In the genomic region with DNA sequence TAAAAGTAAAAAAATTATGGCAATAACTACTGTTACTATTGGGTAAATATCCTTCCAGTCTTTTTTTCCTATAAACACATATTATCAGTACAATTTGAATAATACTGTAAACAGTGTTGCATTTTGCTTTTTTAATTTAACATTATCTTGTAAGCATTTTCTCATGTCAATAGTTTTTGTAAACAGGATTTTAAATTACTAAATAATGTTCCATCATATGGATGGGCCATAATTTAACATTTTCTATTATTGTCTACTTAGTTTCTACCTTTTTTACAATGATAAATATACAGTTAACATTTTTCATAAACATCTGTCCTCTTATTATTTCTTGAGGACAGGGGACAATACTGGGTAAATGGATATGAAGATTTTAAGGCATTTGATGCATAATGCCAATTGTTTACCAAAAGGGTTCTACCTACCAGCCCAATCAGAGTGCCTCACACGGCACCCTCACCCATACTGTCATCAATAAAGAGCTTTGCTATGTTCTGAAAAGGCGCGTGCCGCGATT, we compare ENCODE assay signal across 7 cellular contexts. TPM values are rescaled to one million over a fixed set of nuclear protein-coding genes. Genes with fewer than 3 reads are reported as not detected.
A peak's percentile ranks its signal among the peaks of the same experiment; 100 is the strongest.
DNase-seq lines count a peak whose midpoint lies in the region; ATAC-seq lines count a peak whose summit lies in the region.

No MANE protein-coding gene starts in this region.

- ATAC-seq in HG02840 (IDR thresholded peaks at IDR 0.05; ENCODE audit: low FRiP score, unreplicated experiment): peak; percentile 11
- ATAC-seq in activated CD8-positive, alpha-beta T cell treated with anti-CD3 and anti-CD28 coated beads, Interleukin-2, amount 10 ng/mL, durations not matched to agents 7 days and 5 days: no peak

- H3K4me3 Mint-ChIP-seq in activated CD8-positive, alpha-beta T cell treated with anti-CD3 and anti-CD28 coated beads, Interleukin-2, amount 10 ng/mL, durations not matched to agents 7 days and 5 days: peak overlapping the region; percentile 86
- H3K4me3 Mint-ChIP-seq in stimulated activated naive CD8-positive, alpha-beta T cell treated with anti-CD3 and anti-CD28 coated beads, Interleukin-15, Interleukin-2, amounts not matched to agents 100 ng/mL and 50 ng/mL, for 24 hours: peak overlapping the region; percentile 89

- peaks cover 25% of the 10 kb centered on the region for H3K4me1 Mint-ChIP-seq in activated CD8-positive, alpha-beta T cell treated with anti-CD3 and anti-CD28 coated beads, Interleukin-2, amount 10 ng/mL, durations not matched to agents 7 days and 5 days (ENCODE audit: low read depth)
- peaks cover 34% of the 10 kb centered on the region for H3K4me1 Mint-ChIP-seq in stimulated activated naive CD8-positive, alpha-beta T cell treated with anti-CD3 and anti-CD28 coated beads, Interleukin-15, Interleukin-2, amounts not matched to agents 100 ng/mL and 50 ng/mL, for 24 hours (ENCODE audit: low read depth)

- peak overlapping the region; percentile 62 for H3K27ac Mint-ChIP-seq in activated CD8-positive, alpha-beta T cell treated with anti-CD3 and anti-CD28 coated beads, Interleukin-2, amount 10 ng/mL, durations not matched to agents 7 days and 5 days
- peak overlapping the region; percentile 71 for H3K27ac Mint-ChIP-seq in stimulated activated naive CD8-positive, alpha-beta T cell treated with anti-CD3 and anti-CD28 coated beads, Interleukin-15, Interleukin-2, amounts not matched to agents 100 ng/mL and 50 ng/mL, for 24 hours

- POLR2A ChIA-PET in activated CD8-positive, alpha-beta T cell treated with anti-CD3 and anti-CD28 coated beads, Interleukin-2, amount 10 ng/mL, durations not matched to agents 7 days and 5 days (lab: Charles Lee): no interaction called here

- no peak for DNase-seq in activated CD8-positive, alpha-beta T cell treated with anti-CD3 and anti-CD28 coated beads, Interleukin-2, amount 10 ng/mL, durations not matched to agents 7 days and 5 days
- DNase-seq in cerebellar cortex (ENCODE audit: low spot score) (no peak), globus pallidus (ENCODE audit: low spot score) (no peak), mesenteric fat pad (ENCODE audit: low spot score) (no peak)

- H3K4me3 ChIP-seq in iPS-18c (ENCODE audit: insufficient read depth, low read depth, low read length): peak overlapping the region; percentile 38; the same call in 1 of the 2 replicates

- CTCF ChIA-PET in activated CD8-positive, alpha-beta T cell treated with anti-CD3 and anti-CD28 coated beads, Interleukin-2, amount 10 ng/mL, durations not matched to agents 7 days and 5 days (lab: Charles Lee): interaction anchor here (0.9 to 4.1 kb wide), 6 partner anchors 20 to 74 kb away, joined by 3 to 23 read pairs (median 4); no protein-coding TSS in a partner anchor

- H3K27me3 Mint-ChIP-seq in activated CD8-positive, alpha-beta T cell treated with anti-CD3 and anti-CD28 coated beads, Interleukin-2, amount 10 ng/mL, durations not matched to agents 7 days and 5 days (ENCODE audit: low read depth): peaks cover 28% of the 10 kb centered on the region
- H3K27me3 Mint-ChIP-seq in stimulated activated naive CD8-positive, alpha-beta T cell treated with anti-CD3 and anti-CD28 coated beads, Interleukin-15, Interleukin-2, amounts not matched to agents 100 ng/mL and 50 ng/mL, for 24 hours: peaks cover 12% of the 10 kb centered on the region

- no peaks in the 10 kb centered on the region for H3K9me3 Mint-ChIP-seq in activated CD8-positive, alpha-beta T cell treated with anti-CD3 and anti-CD28 coated beads, Interleukin-2, amount 10 ng/mL, durations not matched to agents 7 days and 5 days (ENCODE audit: insufficient read depth)
- H3K9me3 Mint-ChIP-seq in stimulated activated naive CD8-positive, alpha-beta T cell treated with anti-CD3 and anti-CD28 coated beads, Interleukin-15, Interleukin-2, amounts not matched to agents 100 ng/mL and 50 ng/mL, for 24 hours: no peaks in the 10 kb centered on the region

- H3K9me3 ChIP-seq in iPS-18c (ENCODE audit: control insufficient read depth, insufficient read depth, low read length): no peaks in the 10 kb centered on the region

- H3K36me3 Mint-ChIP-seq in activated CD8-positive, alpha-beta T cell treated with anti-CD3 and anti-CD28 coated beads, Interleukin-2, amount 10 ng/mL, durations not matched to agents 7 days and 5 days (ENCODE audit: low read depth): no peaks in the 10 kb centered on the region
- H3K36me3 Mint-ChIP-seq in stimulated activated naive CD8-positive, alpha-beta T cell treated with anti-CD3 and anti-CD28 coated beads, Interleukin-15, Interleukin-2, amounts not matched to agents 100 ng/mL and 50 ng/mL, for 24 hours (ENCODE audit: low read depth): no peaks in the 10 kb centered on the region

RNA-seq across cellular contexts. Expression of a gene that starts 0.8 kb away (rescaled TPM):
- 1 to 10 TPM; 7.8 to 8.8 TPM for total RNA-seq in activated CD8-positive, alpha-beta T cell treated with anti-CD3 and anti-CD28 coated beads, Interleukin-2, amount 10 ng/mL, durations not matched to agents 7 days and 5 days
- total RNA-seq in mesenteric fat pad: 40.9 TPM

RNA-seq across cellular contexts. Expression of a gene that starts 43.4 kb away (rescaled TPM):
- not detected for total RNA-seq in activated CD8-positive, alpha-beta T cell treated with anti-CD3 and anti-CD28 coated beads, Interleukin-2, amount 10 ng/mL, durations not matched to agents 7 days and 5 days
- total RNA-seq in mesenteric fat pad: 85.2 TPM

RNA-seq across cellular contexts. Expression of a gene that starts 56.0 kb away (rescaled TPM):
- 10 to 100 TPM; 11.0 to 12.5 TPM for total RNA-seq in activated CD8-positive, alpha-beta T cell treated with anti-CD3 and anti-CD28 coated beads, Interleukin-2, amount 10 ng/mL, durations not matched to agents 7 days and 5 days
- 117 TPM for total RNA-seq in mesenteric fat pad

Comparison
In these comparisons a context has a peak if more than half of its experiments do, and no peak if none do; other contexts are left out.
1. RNA of a gene that starts 43.4 kb away (total RNA-seq): 85.2 TPM in mesenteric fat pad (single experiment); not detected in activated CD8-positive, alpha-beta T cell treated with anti-CD3 and anti-CD28 coated beads, Interleukin-2, amount 10 ng/mL, durations not matched to agents 7 days and 5 days; every median in the first group is over 10 times any median in the second.